ENCODE assay signal across 10 cellular contexts in genomic region chr17:44916781-44917241, GRCh38. TPM values are rescaled to one million over a fixed set of nuclear protein-coding genes. Genes with fewer than 3 reads are reported as not detected.
DNase-seq lines count a peak whose midpoint lies in the region; ATAC-seq, FAIRE-seq and TF ChIP-seq lines count a peak whose summit lies in the region.
"Had no signal": no experiment of that assay in that cellular context is flagged by ENCODE, and none has a peak within 500 bp of the region (broad histone marks: within the 10 kb centered on the region; RNA-seq: fewer than 3 reads in every experiment).

No MANE protein-coding gene starts in this region.

- H3K27ac ChIP-seq in astrocyte (ENCODE audit: low read depth, low read length) (no peak overlapping the region), left ventricle myocardium inferior (replicated peaks) (peak overlapping the region; percentile 79)

- no peak overlapping the region for H3K4me3 ChIP-seq in astrocyte (ENCODE audit: insufficient read depth, low read depth, low read length)
- H3K4me3 ChIP-seq in left ventricle myocardium inferior, result no peak overlapping the region
- no peak overlapping the region for H3K4me3 ChIP-seq in skeletal muscle satellite cell (ENCODE audit: low read length)

- no peaks in the 10 kb centered on the region for H3K9me3 Mint-ChIP-seq in astrocyte (ENCODE audit: unreplicated experiment)
- H3K9me3 Mint-ChIP-seq: activated B cell treated with CpG ODN at 0.5 μM for 24 hours; central memory CD8-positive, alpha-beta T cell had no signal

- FAIRE-seq in astrocyte (lab: Jason Lieb, UNC), result no peak

- H3K27me3 Mint-ChIP-seq in astrocyte (ENCODE audit: low read depth, unreplicated experiment), result peaks cover 40% of the 10 kb centered on the region

- no peak overlapping the region for H3K4me2 ChIP-seq in astrocyte (ENCODE audit: low read length)
- H3K4me2 ChIP-seq in skeletal muscle satellite cell (ENCODE audit: low read length), result peak overlapping the region; percentile 11

- no peaks in the 10 kb centered on the region for H3K36me3 ChIP-seq in astrocyte (ENCODE audit: insufficient read depth, low read length)
- H3K36me3 ChIP-seq in left ventricle myocardium inferior, result no peaks in the 10 kb centered on the region
- H3K36me3 ChIP-seq in skeletal muscle satellite cell (ENCODE audit: insufficient read depth, low read length), result no peaks in the 10 kb centered on the region

- H3K79me2 ChIP-seq in astrocyte (ENCODE audit: insufficient read depth, low read length), result no peaks in the 10 kb centered on the region

- intact Hi-C loops in left ventricle myocardium inferior (cut with micrococcal nuclease), result no loop called here

- peak; percentile 75 for DNase-seq in GM03348 (ENCODE audit: low spot score)
- peak; percentile 25 for DNase-seq in astrocyte (ENCODE audit: low read depth)
- DNase-seq in left ventricle myocardium inferior, result peak; percentile 73
- no peak for DNase-seq in UCSD-AML1 (lab: John Stamatoyannopoulos, UW; ENCODE audit: unreplicated experiment)
- no peak for DNase-seq in activated CD4-positive, alpha-beta T cell treated with anti-CD3 and anti-CD28 coated beads, Interleukin-2, amount 50 U/mL, for 48 hours
- no peak for DNase-seq in iPS-NIHi11 (ENCODE audit: low spot score)
- DNase-seq: activated B cell treated with CpG ODN at 0.5 μM for 24 hours had no signal

- H4K20me1 ChIP-seq in astrocyte (ENCODE audit: insufficient read depth, low read length), result no peaks in the 10 kb centered on the region

- no peaks in the 10 kb centered on the region for H3K4me1 Mint-ChIP-seq in astrocyte (ENCODE audit: low read depth, unreplicated experiment)
- H3K4me1 Mint-ChIP-seq: central memory CD8-positive, alpha-beta T cell had no signal

- no peaks in the 10 kb centered on the region for H3K36me3 Mint-ChIP-seq in astrocyte (ENCODE audit: low read depth, unreplicated experiment)

- H3K27me3 ChIP-seq in astrocyte (ENCODE audit: insufficient read depth, low read length) (peaks cover 20% of the 10 kb centered on the region), left ventricle myocardium inferior (ENCODE audit: low read depth) (peaks cover 32% of the 10 kb centered on the region), skeletal muscle satellite cell (ENCODE audit: control insufficient read depth, insufficient read depth, low read length) (peaks cover 15% of the 10 kb centered on the region)

- H2AFZ ChIP-seq in astrocyte (ENCODE audit: low read depth, low read length), result no peak overlapping the region

- H3K9me3 ChIP-seq in astrocyte (ENCODE audit: insufficient read depth, low read depth, low read length) (no peaks in the 10 kb centered on the region), left ventricle myocardium inferior (replicated peaks) (no peaks in the 10 kb centered on the region), skeletal muscle satellite cell (replicated peaks; ENCODE audit: low read length) (no peaks in the 10 kb centered on the region)

- no peak overlapping the region for H3K27ac Mint-ChIP-seq in astrocyte (ENCODE audit: unreplicated experiment)
- H3K27ac Mint-ChIP-seq: activated B cell treated with CpG ODN at 0.5 μM for 24 hours had no signal

- H3K4me1 ChIP-seq in astrocyte (ENCODE audit: insufficient read depth, low read length) (peaks cover 11% of the 10 kb centered on the region), left ventricle myocardium inferior (peaks cover 46% of the 10 kb centered on the region), skeletal muscle satellite cell (ENCODE audit: control insufficient read depth, insufficient read depth, low read length) (peaks cover 17% of the 10 kb centered on the region)

- TF ChIP-seq CTCF in astrocyte (IDR thresholded peaks at IDR 0.05; ENCODE audit: insufficient read depth, low read depth, low read length) (no peak), left ventricle myocardium inferior (IDR thresholded peaks at IDR 0.05; ENCODE audit: borderline replicate concordance) (no peak)

- no peak for ATAC-seq in HG02642 (IDR thresholded peaks at IDR 0.05; ENCODE audit: poor library complexity, unreplicated experiment)

- H3K9ac ChIP-seq in astrocyte (ENCODE audit: low read length) (no peak overlapping the region), skeletal muscle satellite cell (ENCODE audit: low read depth, low read length) (no peak overlapping the region)

- no peak overlapping the region for H3K4me3 Mint-ChIP-seq in astrocyte (ENCODE audit: unreplicated experiment)
- H3K4me3 Mint-ChIP-seq: activated B cell treated with CpG ODN at 0.5 μM for 24 hours; central memory CD8-positive, alpha-beta T cell had no signal

RNA-seq across cellular contexts. Expression of gene GFAP, which starts 1.5 kb away (rescaled TPM):
- total RNA-seq in astrocyte, result 0.22 TPM in 1 of 2 replicates, not detected in the other
- 4.1 TPM for total RNA-seq in left ventricle myocardium inferior
- under 0.01 TPM in 1 of 2 replicates, not detected in the other for total RNA-seq in skeletal muscle satellite cell (2012; rRNA removed)
- total RNA-seq: activated B cell treated with CpG ODN at 0.5 μM for 24 hours had no signal

RNA-seq across cellular contexts. Expression of gene EFTUD2, which starts 17.6 kb away (rescaled TPM):
- total RNA-seq in astrocyte, result 129 and 133 TPM in 2 replicates
- total RNA-seq in left ventricle myocardium inferior, result 62.0 TPM
- total RNA-seq in skeletal muscle satellite cell (2012; rRNA removed), result 94.4 and 120 TPM in 2 replicates

RNA-seq across cellular contexts. Expression of gene KIF18B, which starts 30.8 kb away (rescaled TPM):
- 0.82 and 1.8 TPM in 2 replicates for total RNA-seq in astrocyte
- 0.49 TPM for total RNA-seq in left ventricle myocardium inferior
- 4.4 and 4.6 TPM in 2 replicates for total RNA-seq in skeletal muscle satellite cell (2012; rRNA removed)

RNA-seq across cellular contexts. Expression of gene C1QL1, which starts 51.3 kb away (rescaled TPM):
- total RNA-seq in astrocyte (not detected in 2 replicates), left ventricle myocardium inferior (0.74 TPM)
- not detected in 2 replicates for total RNA-seq in skeletal muscle satellite cell (2012; rRNA removed)
- total RNA-seq: activated B cell treated with CpG ODN at 0.5 μM for 24 hours had no signal

Comparison
In these comparisons a context has a peak if more than half of its experiments do, and no peak if none do; other contexts are left out.
1. DNase-seq: peak in GM03348 (single experiment), astrocyte (single experiment) and left ventricle myocardium inferior (single experiment); none in UCSD-AML1 (single experiment), activated CD4-positive, alpha-beta T cell treated with anti-CD3 and anti-CD28 coated beads, Interleukin-2, amount 50 U/mL, for 48 hours (0 of 2) and iPS-NIHi11 (single experiment).